ENCODE assay signal across 33 cellular contexts in the genomic region with DNA sequence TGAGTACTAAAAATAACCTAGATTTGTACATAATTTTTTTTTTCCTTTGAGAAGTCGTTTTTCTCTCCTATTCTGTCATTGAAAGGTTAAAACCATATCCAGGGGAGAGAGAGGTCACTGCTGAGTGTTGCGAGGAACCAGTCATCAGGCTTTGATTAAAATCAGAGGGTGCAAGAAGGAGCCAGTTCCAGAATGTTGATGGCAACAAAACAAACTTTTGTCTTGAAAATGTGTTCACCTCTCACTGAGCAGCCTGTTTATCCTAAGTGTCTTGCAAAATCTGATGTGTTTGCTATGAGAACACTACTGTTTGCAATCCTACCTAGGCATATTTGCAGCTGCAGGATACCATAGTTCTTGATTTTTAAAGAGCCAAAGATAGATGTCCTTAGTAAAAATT. TPM values are rescaled to one million over a fixed set of nuclear protein-coding genes. Genes with fewer than 3 reads are reported as not detected.
"Had no signal": no experiment of that assay in that cellular context is flagged by ENCODE, and none has a peak within 500 bp of the region (broad histone marks: within the 10 kb centered on the region; RNA-seq: fewer than 3 reads in every experiment).

No MANE protein-coding gene starts in this region.

- H3K27me3 ChIP-seq: adrenal gland, ascending aorta, body of pancreas, brain microvascular endothelial cell, breast epithelium, cardiac muscle cell had no signal

- H3K4me3 ChIP-seq: adrenal gland, ascending aorta, body of pancreas, breast epithelium, cardiac muscle cell had no signal

- H3K9me3 ChIP-seq: adrenal gland, ascending aorta had no signal

- H3K4me1 ChIP-seq: adrenal gland, ascending aorta, body of pancreas, breast epithelium had no signal

- DNase-seq: activated effector memory CD4-positive, alpha-beta T cell treated with anti-CD3 and anti-CD28 coated beads, Interleukin-2, amount 50 U/mL, for 16 hours; activated effector memory CD4-positive, alpha-beta T cell treated with Interleukin-2 at 50 U/mL for 16 hours; activated gamma-delta T cell; activated naive CD4-positive, alpha-beta T cell treated with anti-CD3 and anti-CD28 coated beads for 36 hours; activated naive CD4-positive, alpha-beta T cell treated with anti-CD3 and anti-CD28 coated beads, Interleukin-2, amount 10 ng/mL, durations not matched to agents 7 days and 5 days; activated naive CD4-positive, alpha-beta T cell treated with anti-CD3 and anti-CD28 coated beads, Interleukin-2, amount 50 U/mL, for 16 hours; activated naive CD4-positive, alpha-beta T cell treated with Interleukin-2 at 50 U/mL for 16 hours; activated naive CD8-positive, alpha-beta T cell treated with anti-CD3 and anti-CD28 coated beads for 36 hours; activated naive CD8-positive, alpha-beta T cell treated with anti-CD3 and anti-CD28 coated beads, Interleukin-2, amount 10 ng/mL, durations not matched to agents 7 days and 5 days; activated naive CD8-positive, alpha-beta T cell treated with anti-CD3 and anti-CD28 coated beads, Interleukin-2, amount 50 U/mL, for 24 hours; activated T-cell treated with anti-CD3 and anti-CD28 coated beads for 4 hours; activated T-cell treated with anti-CD3 and anti-CD28 coated beads, Interleukin-2, amount 50 U/mL, for 1 hour; activated T-cell treated with anti-CD3 and anti-CD28 coated beads, Interleukin-2, amount 50 U/mL, for 24 hours; activated T-cell treated with anti-CD3 and anti-CD28 coated beads, Interleukin-2, amount 50 U/mL, for 4 hours; activated T-cell treated with anti-CD3 and anti-CD28 coated beads, Interleukin-2, amount 50 U/mL, for 48 hours; activated T-cell treated with anti-CD3 and anti-CD28 coated beads, Interleukin-2, amount 50 U/mL, for 72 hours; adrenal gland; amniotic stem cell; amygdala; anterior cingulate cortex; aorta; body of pancreas; brain microvascular endothelial cell; caudate nucleus; central memory CD4-positive, alpha-beta T cell; cerebellar nuclear complex had no signal

- H3K27ac ChIP-seq: adrenal gland, ascending aorta, body of pancreas, brain microvascular endothelial cell, breast epithelium, cardiac muscle cell had no signal

- H3K36me3 ChIP-seq: adrenal gland, ascending aorta, brain microvascular endothelial cell, breast epithelium, cardiac muscle cell had no signal

RNA-seq across cellular contexts. Expression of a gene that starts 25.9 kb away (rescaled TPM):
- total RNA-seq: activated naive CD4-positive, alpha-beta T cell treated with anti-CD3 and anti-CD28 coated beads for 36 hours; activated naive CD4-positive, alpha-beta T cell treated with anti-CD3 and anti-CD28 coated beads, Interleukin-2, amount 50 U/mL, for 72 hours; activated naive CD8-positive, alpha-beta T cell treated with anti-CD3 and anti-CD28 coated beads for 36 hours; activated naive CD8-positive, alpha-beta T cell treated with anti-CD3 and anti-CD28 coated beads, Interleukin-2, amount 10 ng/mL, durations not matched to agents 7 days and 5 days; activated T-cell treated with anti-CD3 and anti-CD28 coated beads, Interleukin-2, amount 50 U/mL, for 4 hours; activated T-cell treated with anti-CD3 and anti-CD28 coated beads, Interleukin-2, amount 50 U/mL, for 72 hours; activated T-helper 1 cell treated with anti-CD3 and anti-CD28 coated beads, Interleukin-12 subunit alpha, Interleukin-12 subunit beta, Interleukin-2, Interleukin-4 antibody, amounts not matched to agents 30 ng/mL and 10 ng/mL and 1 ng/mL, durations not matched to agents 14 hours and 24 hours and 36 hours; activated T-helper 17 cell treated with anti-CD3 and anti-CD28 coated beads, Interleukin-2, amount 50 U/mL, for 72 hours; activated T-helper 2 cell treated with anti-CD3 and anti-CD28 coated beads, Interferon-gamma antibody, Interleukin-2, Interleukin-4, amounts not matched to agents 10 μg/mL and 5 μg/mL and 100 μg/mL, durations not matched to agents 14 hours and 24 hours and 36 hours; cardiac muscle cell had no signal
